In genomic region chr9:127370651-127371648, GRCh38 we compare ENCODE assay signal across 10 cellular contexts.
"Had no signal": no experiment of that assay in that cellular context is flagged by ENCODE, and none has a peak within 500 bp of the region (broad histone marks: within the 10 kb centered on the region; RNA-seq: fewer than 3 reads in every experiment).

No MANE protein-coding gene starts in this region.

- H3K4me1 ChIP-seq: psoas muscle, SJSA1 had no signal

- H3K9me3 ChIP-seq: psoas muscle, SJSA1 had no signal

- DNase-seq: activated CD4-positive, alpha-beta T cell treated with anti-CD3 and anti-CD28 coated beads, Interleukin-2, amount 50 U/mL, for 4 hours; activated CD4-positive, CD25-positive, alpha-beta regulatory T cell treated with anti-CD3 and anti-CD28 coated beads, Interleukin-2, amount 50 U/mL, for 72 hours; dermis blood vessel endothelial cell; natural killer cell; psoas muscle; stimulated activated CD4-positive, alpha-beta T cell treated with anti-CD3 and anti-CD28 coated beads, Interleukin-4, amount 100 ng/mL, for 1 hour; stimulated activated CD8-positive, alpha-beta memory T cell treated with anti-CD3 and anti-CD28 coated beads, Interleukin-4, amount 100 ng/mL, for 48 hours had no signal

- H3K4me3 Mint-ChIP-seq: central memory CD8-positive, alpha-beta T cell; natural killer cell; stimulated activated naive CD8-positive, alpha-beta T cell treated with anti-CD3 and anti-CD28 coated beads, Interleukin-15, Interleukin-2, amounts not matched to agents 100 ng/mL and 50 ng/mL, for 24 hours had no signal

- H3K36me3 Mint-ChIP-seq: natural killer cell had no signal

- H3K4me1 Mint-ChIP-seq: central memory CD8-positive, alpha-beta T cell; natural killer cell had no signal

- ATAC-seq: natural killer cell, psoas muscle had no signal

- H3K27ac Mint-ChIP-seq: natural killer cell; stimulated activated naive CD8-positive, alpha-beta T cell treated with anti-CD3 and anti-CD28 coated beads, Interleukin-15, Interleukin-2, amounts not matched to agents 100 ng/mL and 50 ng/mL, for 24 hours had no signal

- H3K4me3 ChIP-seq: psoas muscle, SJSA1 had no signal

- H3K27me3 ChIP-seq: SJSA1 had no signal

- H3K36me3 ChIP-seq: SJSA1 had no signal

- H3K9me3 Mint-ChIP-seq: central memory CD8-positive, alpha-beta T cell; natural killer cell; stimulated activated naive CD8-positive, alpha-beta T cell treated with anti-CD3 and anti-CD28 coated beads, Interleukin-15, Interleukin-2, amounts not matched to agents 100 ng/mL and 50 ng/mL, for 24 hours had no signal

- H3K27ac ChIP-seq: psoas muscle, SJSA1 had no signal
